In genomic region chr17:29760771-29761682, GRCh38 we compare ENCODE assay signal across 8 cellular contexts.
DNase-seq lines count a peak whose midpoint lies in the region; ATAC-seq and TF ChIP-seq lines count a peak whose summit lies in the region.

No MANE protein-coding gene starts in this region.

- no peaks in the 10 kb centered on the region for H3K9me3 ChIP-seq in spleen

- peaks cover 28% of the 10 kb centered on the region for H3K36me3 Mint-ChIP-seq in activated B cell treated with CpG ODN at 0.5 μM for 24 hours (ENCODE audit: low read depth)

- CTCF ChIA-PET in activated B cell treated with CpG ODN at 0.5 μM for 24 hours (lab: Charles Lee), result interaction anchor here (0.7 to 2.6 kb wide), 13 partner anchors 14 to 170 kb away, joined by 3 to 13 read pairs (median 5); no protein-coding TSS in a partner anchor

- TF ChIP-seq POLR2A in GM10847 (IDR thresholded peaks at IDR 0.05; ENCODE audit: extremely low read depth, insufficient read length) (peak; percentile 60), spleen (IDR thresholded peaks at IDR 0.05) (peak; percentile 31 to 76 (median 76))

- H3K4me3 Mint-ChIP-seq in activated B cell treated with CpG ODN at 0.5 μM for 24 hours, result peak overlapping the region; percentile 93

- ATAC-seq in HG02610 (IDR thresholded peaks at IDR 0.05; ENCODE audit: unreplicated experiment), result peak; percentile 85
- ATAC-seq in activated B cell treated with CpG ODN at 0.5 μM for 24 hours (ENCODE audit: low read depth), result peak; percentile 86

- H3K9me3 Mint-ChIP-seq in activated B cell treated with CpG ODN at 0.5 μM for 24 hours, result no peaks in the 10 kb centered on the region

- H3K27me3 Mint-ChIP-seq in activated B cell treated with CpG ODN at 0.5 μM for 24 hours, result no peaks in the 10 kb centered on the region

- no peak for TF ChIP-seq CTCF in activated B cell treated with CpG ODN at 0.5 μM for 24 hours (IDR thresholded peaks at IDR 0.05)
- no peak for TF ChIP-seq CTCF in cardiac fibroblast (IDR thresholded peaks at IDR 0.05; ENCODE audit: low read depth, low read length)
- TF ChIP-seq CTCF in spleen (IDR thresholded peaks at IDR 0.05 in 8 of 11, conservative IDR thresholded peaks at IDR 0.05 in 3 of 11), result peak in 5 of 11 experiments; percentile 18 to 59 (median 46)

- H3K4me1 Mint-ChIP-seq in activated B cell treated with CpG ODN at 0.5 μM for 24 hours, result peaks cover 43% of the 10 kb centered on the region

- peak; percentile 35 for DNase-seq in NCI-H1694 treated with DMSO at 0.1 percent for 48 hours (lab: John Stamatoyannopoulos, UW)
- DNase-seq in activated B cell treated with CpG ODN at 0.5 μM for 24 hours, result peak; percentile 95
- peak; percentile 86 to 92 for DNase-seq in cardiac fibroblast (ENCODE audit: low read depth in 2 of 2)
- peak; percentile 90 for DNase-seq in iris pigment epithelial cell (ENCODE audit: low read depth)
- peak; percentile 99 for DNase-seq in spleen
- DNase-seq in NCI-H187 treated with DMSO at 0.1 percent for 48 hours (lab: John Stamatoyannopoulos, UW), result no peak

- peaks cover 0 to 20% (median 2%) of the 10 kb centered on the region in 6 donors for H3K36me3 ChIP-seq in spleen

- H3K4me3 ChIP-seq in cardiac fibroblast (replicated peaks in 1 of 2; ENCODE audit: low read depth in 2 of 2, low read length in 2 of 2) (peak overlapping the region; percentile 81), spleen (peak overlapping the region; percentile 71 to 99 (median 87))

- POLR2A ChIA-PET in activated B cell treated with CpG ODN at 0.5 μM for 24 hours (lab: Charles Lee), result interaction anchor here (0.6 to 3.7 kb wide), 34 partner anchors 9 to 201 kb away, joined by 3 to 86 read pairs (median 7); partner anchors contain the start of genes GIT1 and SSH2

- H3K27ac ChIP-seq in spleen, result peak overlapping the region; percentile 90 to 98 (median 93)

- intact Hi-C loops in activated B cell treated with CpG ODN at 0.5 μM for 24 hours (cut with micrococcal nuclease), result loop anchor here (1.0 to 2.0 kb wide), 9 partner anchors 10 to 194 kb away; partner anchors contain the start of genes ABHD15 and GIT1
- intact Hi-C loops in spleen (cut with DNase I; ENCODE audit: low total_unique reads), result no loop called here

- peak overlapping the region; percentile 91 for H3K27ac Mint-ChIP-seq in activated B cell treated with CpG ODN at 0.5 μM for 24 hours

- peaks cover 20 to 56% (median 46%) of the 10 kb centered on the region in 6 donors for H3K4me1 ChIP-seq in spleen

- 0% methylated on average over 50 to 85 of the region's 85 CpGs for WGBS in spleen, 5 donors

- no peaks in the 10 kb centered on the region for H3K27me3 ChIP-seq in spleen (replicated peaks in 1 of 7)
